Comparison of ENCODE assay signal across 8 cellular contexts in the genomic region with DNA sequence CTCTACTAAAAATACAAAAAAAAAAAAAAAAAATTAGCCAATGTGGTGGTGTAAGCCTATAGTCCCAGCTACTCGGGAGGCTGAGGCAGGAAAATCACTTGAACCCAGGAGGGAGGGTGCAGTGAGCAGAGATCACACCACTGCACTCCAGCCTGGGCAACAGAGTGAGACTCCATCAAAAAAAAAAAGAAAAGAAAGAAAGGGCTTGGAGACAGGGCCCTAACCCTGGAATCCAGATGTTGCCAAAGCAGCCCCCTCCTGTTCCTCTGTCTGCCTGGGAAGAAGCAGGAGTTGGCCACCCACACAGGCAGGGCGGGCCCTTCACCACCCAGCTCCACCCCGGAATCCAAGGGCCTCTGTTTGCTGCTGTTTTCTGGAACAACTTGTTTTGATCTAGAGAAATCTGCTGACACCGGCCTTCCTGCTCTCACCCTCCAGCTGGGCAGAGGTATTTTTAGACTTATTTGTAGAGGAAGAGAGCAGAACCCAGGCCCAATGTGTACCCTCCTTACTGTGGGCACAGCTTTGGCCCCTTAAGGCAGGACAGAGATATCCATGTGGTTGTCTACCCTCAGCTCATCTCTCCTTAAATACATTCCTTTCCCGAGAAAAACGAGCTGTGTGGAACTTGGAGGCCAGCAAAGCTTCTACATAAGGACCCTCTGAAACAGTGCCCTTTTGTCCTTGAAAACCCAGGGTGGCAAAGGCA. TPM values are rescaled to one million over a fixed set of nuclear protein-coding genes. Genes with fewer than 3 reads are reported as not detected.
DNase-seq lines count a peak whose midpoint lies in the region; ATAC-seq and TF ChIP-seq lines count a peak whose summit lies in the region.

No MANE protein-coding gene starts in this region.

- peak overlapping the region; percentile 93 for H2BK5ac ChIP-seq in trophoblast cell (ENCODE audit: low read depth, low read length, poor library complexity)

- H2AFZ ChIP-seq in trophoblast cell (ENCODE audit: insufficient read depth, low read length, poor library complexity): no peak overlapping the region

- peaks cover 26% of the 10 kb centered on the region for H3K36me3 Mint-ChIP-seq in CD8-positive, alpha-beta T cell

- H3K18ac ChIP-seq in trophoblast cell (ENCODE audit: low read length): peak overlapping the region; percentile 79

- H3K27me3 ChIP-seq in CD8-positive, alpha-beta T cell (ENCODE audit: insufficient read depth, low read length): no peaks in the 10 kb centered on the region
- no peaks in the 10 kb centered on the region for H3K27me3 ChIP-seq in trophoblast cell (ENCODE audit: insufficient read depth, low read length)

- POLR2A ChIA-PET in CD8-positive, alpha-beta T cell (lab: Charles Lee): interaction anchor here (0.9 to 19.2 kb wide), 14 partner anchors 7 to 440 kb away, joined by 3 to 1786 read pairs (median 6); partner anchors contain the start of genes FRMD8 and MALAT1

- TF ChIP-seq POLR2A in Raji (IDR thresholded peaks at IDR 0.05; ENCODE audit: insufficient read depth, low read depth, low read length): peak; percentile 42; the same call in 1 of the 2 replicates

- H3K27ac ChIP-seq in CD8-positive, alpha-beta T cell (ENCODE audit: low read depth, low read length): peak overlapping the region; percentile 99
- peak overlapping the region; percentile 97 for H3K27ac ChIP-seq in trophoblast cell (ENCODE audit: low read depth, low read length)

- H3K9me3 ChIP-seq in CD8-positive, alpha-beta T cell (ENCODE audit: low read length): no peaks in the 10 kb centered on the region
- no peaks in the 10 kb centered on the region for H3K9me3 ChIP-seq in trophoblast cell (ENCODE audit: insufficient read depth, low read depth, low read length)

- peaks cover 46% of the 10 kb centered on the region for H3K79me2 ChIP-seq in trophoblast cell (ENCODE audit: control insufficient read depth, insufficient read depth, low read length, poor library complexity)

- peaks cover 58% of the 10 kb centered on the region for H3K4me1 ChIP-seq in CD8-positive, alpha-beta T cell (ENCODE audit: insufficient read depth, low read length)
- peaks cover 48 to 67% of the 10 kb centered on the region in 2 experiments for H3K4me1 ChIP-seq in trophoblast cell (ENCODE audit: control insufficient read depth in 1 of 2, insufficient read depth in 2 of 2, low read length in 2 of 2)

- no CpG with 5 or more reads among the region's 6 CpGs for WGBS in trophoblast cell (ENCODE audit: extremely low coverage, insufficient coverage, insufficient read length)

- H2AK5ac ChIP-seq in trophoblast cell (ENCODE audit: low read length): peak overlapping the region; percentile 64

- H3K4ac ChIP-seq in trophoblast cell (ENCODE audit: low read depth, low read length): peak overlapping the region; percentile 54

- H4K91ac ChIP-seq in trophoblast cell (ENCODE audit: low read depth, low read length): peak overlapping the region; percentile 100

- H3K27me3 Mint-ChIP-seq in CD8-positive, alpha-beta T cell (ENCODE audit: low read depth): no peaks in the 10 kb centered on the region

- peak overlapping the region; percentile 94 for H3K4me3 Mint-ChIP-seq in CD8-positive, alpha-beta T cell

- peaks cover 57% of the 10 kb centered on the region for H3K79me1 ChIP-seq in trophoblast cell (ENCODE audit: low read length)

- H3K4me3 ChIP-seq in CD8-positive, alpha-beta T cell (ENCODE audit: low read depth, low read length): peak overlapping the region; percentile 76
- H3K4me3 ChIP-seq in trophoblast cell (ENCODE audit: low read depth, low read length): no peak overlapping the region

- no peak for ATAC-seq in CD8-positive, alpha-beta T cell
- no peak for ATAC-seq in HG02588 (IDR thresholded peaks at IDR 0.05; ENCODE audit: unreplicated experiment)

- CTCF ChIA-PET in CD8-positive, alpha-beta T cell (lab: Charles Lee): interaction anchor here (1.0 to 15.0 kb wide), 10 partner anchors 10 to 307 kb away, joined by 3 to 229 read pairs (median 6); partner anchors contain the start of gene MALAT1

- peak overlapping the region; percentile 68 for H4K8ac ChIP-seq in trophoblast cell (ENCODE audit: low read depth, low read length)

- H3K23ac ChIP-seq in trophoblast cell (ENCODE audit: low read length): no peak overlapping the region

- no peak overlapping the region for H3K9ac ChIP-seq in trophoblast cell (ENCODE audit: low read length)

- peaks cover 59% of the 10 kb centered on the region for H3K4me1 Mint-ChIP-seq in CD8-positive, alpha-beta T cell (ENCODE audit: low read depth)

- H4K12ac ChIP-seq in trophoblast cell (ENCODE audit: low read depth, low read length): no peak overlapping the region

- TF ChIP-seq CTCF in CD8-positive, alpha-beta T cell (IDR thresholded peaks at IDR 0.05): no peak

- intact Hi-C loops in CD8-positive, alpha-beta T cell (cut with DNase I, micrococcal nuclease): loop anchor here (1.0 to 10.0 kb wide), 6 partner anchors 38 to 897 kb away; partner anchors contain the start of genes CD248 (in 1 of the 2), EHD1 (in 1 of the 2), FAM89B (in 1 of the 2) and SF1 (in 1 of the 2)
- intact Hi-C loops in cardiac septum (cut with DNase I): loop anchor here (5.0 kb wide), 1 partner anchor 53 kb away; no protein-coding TSS in a partner anchor

- peak overlapping the region; percentile 90 for H2BK12ac ChIP-seq in trophoblast cell (ENCODE audit: low read length)

- peak overlapping the region; percentile 78 for H3K14ac ChIP-seq in trophoblast cell (ENCODE audit: low read length)

- peak overlapping the region; percentile 98 for H3K27ac Mint-ChIP-seq in CD8-positive, alpha-beta T cell

- peak overlapping the region; percentile 84 for H2BK120ac ChIP-seq in trophoblast cell (ENCODE audit: insufficient read depth, low read length, poor library complexity)

- H3K4me2 ChIP-seq in trophoblast cell (ENCODE audit: low read length): peak overlapping the region; percentile 11

- no peaks in the 10 kb centered on the region for H3K9me3 Mint-ChIP-seq in CD8-positive, alpha-beta T cell

- H3K36me3 ChIP-seq in CD8-positive, alpha-beta T cell (ENCODE audit: insufficient read depth, low read length): no peaks in the 10 kb centered on the region
- no peaks in the 10 kb centered on the region for H3K36me3 ChIP-seq in trophoblast cell (ENCODE audit: control insufficient read depth in 1 of 2, insufficient read depth in 2 of 2, low read length in 2 of 2)

- DNase-seq in CD8-positive, alpha-beta T cell: peak in 6 of 7 experiments; percentile 50 to 73 (median 58)
- DNase-seq in HUDEP-2 (lab: John Stamatoyannopoulos, UW; ENCODE audit: unreplicated experiment in 76 of 76): peak in 67 of 76 experiments; percentile 24 to 85 (median 70)
- DNase-seq in amygdala (lab: John Stamatoyannopoulos, UW): peak in 53 of 56 donors; percentile 36 to 90 (median 75)
- DNase-seq in cardiac septum (ENCODE audit: low spot score): peak; percentile 97
- DNase-seq in trophoblast cell: peak; percentile 89 to 91
- DNase-seq in kidney glomerular epithelial cell (lab: John Stamatoyannopoulos, UW): no peak

RNA-seq across cellular contexts. Expression of gene NEAT1, which starts 2.7 kb away (rescaled TPM):
- 100 to 1,000 TPM; 198 to 201 TPM for total RNA-seq in CD8-positive, alpha-beta T cell
- total RNA-seq in cardiac septum: 668 TPM
- 11.1 and 12.7 TPM in 2 replicates for polyA plus RNA-seq in trophoblast cell (2013)

RNA-seq across cellular contexts. Expression of gene FRMD8, which starts 33.5 kb away (rescaled TPM):
- 10 to 100 TPM; 18.4 to 20.8 TPM for total RNA-seq in CD8-positive, alpha-beta T cell
- 14.4 TPM for total RNA-seq in cardiac septum
- 21.2 and 22.9 TPM in 2 replicates for polyA plus RNA-seq in trophoblast cell (2013)

RNA-seq across cellular contexts. Expression of gene SLC25A45, which starts 37.5 kb away (rescaled TPM):
- 10 to 100 TPM; 27.8 to 29.6 TPM for total RNA-seq in CD8-positive, alpha-beta T cell
- total RNA-seq in cardiac septum: 10.5 TPM
- polyA plus RNA-seq in trophoblast cell (2013): 0.93 and 1.1 TPM in 2 replicates
